8 cellular contexts compared by ENCODE assay signal in genomic region chr3:87792193-87792531, GRCh38. TPM values are rescaled to one million over a fixed set of nuclear protein-coding genes. Genes with fewer than 3 reads are reported as not detected.
A peak's percentile ranks its signal among the peaks of the same experiment; 100 is the strongest.
DNase-seq lines count a peak whose midpoint lies in the region; ATAC-seq and TF ChIP-seq lines count a peak whose summit lies in the region.
"Had no signal": no experiment of that assay in that cellular context is flagged by ENCODE, and none has a peak within 500 bp of the region (broad histone marks: within the 10 kb centered on the region; RNA-seq: fewer than 3 reads in every experiment).

No MANE protein-coding gene starts in this region.

- no peak for TF ChIP-seq POLR2A in lower leg skin (IDR thresholded peaks at IDR 0.05)

- H3K4me3 ChIP-seq in ascending aorta (peak overlapping the region; percentile 45 to 55), lower leg skin (ENCODE audit: low read depth, poor library complexity, severe bottlenecking) (peak overlapping the region; percentile 5)

- intact Hi-C loops in ascending aorta (cut with DNase I), result no loop called here
- intact Hi-C loops in lower leg skin (cut with DNase I; ENCODE audit: low total_unique reads), result no loop called here

- H3K36me3 ChIP-seq in ascending aorta, result no peaks in the 10 kb centered on the region

- WGBS in lower leg skin, 2 donors, result 13 to 16% methylated on average over 10 of the region's 10 CpGs

- no peaks in the 10 kb centered on the region for H3K9me3 Mint-ChIP-seq in stimulated activated effector memory CD8-positive, alpha-beta T cell treated with anti-CD3 and anti-CD28 coated beads, Interleukin-12 subunit alpha, Interleukin-12 subunit beta, amount 100 ng/mL, for 72 hours

- peak overlapping the region; percentile 52 for H3K4me3 Mint-ChIP-seq in stimulated activated effector memory CD8-positive, alpha-beta T cell treated with anti-CD3 and anti-CD28 coated beads, Interleukin-12 subunit alpha, Interleukin-12 subunit beta, amount 100 ng/mL, for 72 hours

- no peaks in the 10 kb centered on the region for H3K9me3 ChIP-seq in ascending aorta

- peaks cover 4% of the 10 kb centered on the region for H3K27me3 ChIP-seq in ascending aorta

- DNase-seq in ascending aorta (ENCODE audit: low spot score in 2 of 2) (no peak), lower leg skin (ENCODE audit: low spot score in 2 of 2) (no peak), SIG-M5 treated with dmso at 0.1 percent for 504 hours (lab: John Stamatoyannopoulos, UW; ENCODE audit: unreplicated experiment) (no peak)
- no peak for DNase-seq in stimulated activated effector memory CD8-positive, alpha-beta T cell treated with anti-CD3 and anti-CD28 coated beads, Interleukin-12 subunit alpha, Interleukin-12 subunit beta, amount 100 ng/mL, for 72 hours (ENCODE audit: low spot score in 2 of 2)
- DNase-seq in stimulated activated naive CD4-positive, alpha-beta T cell treated with Interleukin-2 at 50 U/mL for 16 hours (lab: John Stamatoyannopoulos, UW), result no peak
- DNase-seq: SHP77 had no signal

- H3K27ac ChIP-seq in ascending aorta, result no peak overlapping the region

- H3K4me1 ChIP-seq in ascending aorta, result peaks cover 0 to 4% of the 10 kb centered on the region in 2 donors

- no peak for TF ChIP-seq CTCF in ascending aorta (IDR thresholded peaks at IDR 0.05)
- TF ChIP-seq CTCF in lower leg skin (IDR thresholded peaks at IDR 0.05), result no peak

- H3K36me3 Mint-ChIP-seq in stimulated activated effector memory CD8-positive, alpha-beta T cell treated with anti-CD3 and anti-CD28 coated beads, Interleukin-12 subunit alpha, Interleukin-12 subunit beta, amount 100 ng/mL, for 72 hours, result no peaks in the 10 kb centered on the region

- H3K4me1 Mint-ChIP-seq in stimulated activated effector memory CD8-positive, alpha-beta T cell treated with anti-CD3 and anti-CD28 coated beads, Interleukin-12 subunit alpha, Interleukin-12 subunit beta, amount 100 ng/mL, for 72 hours, result peaks cover 28% of the 10 kb centered on the region

- ATAC-seq in HG03342 (IDR thresholded peaks at IDR 0.05; ENCODE audit: unreplicated experiment) (peak; percentile 8), GM21367 (IDR thresholded peaks at IDR 0.05; ENCODE audit: unreplicated experiment) (no peak)
- ATAC-seq in stimulated activated effector memory CD8-positive, alpha-beta T cell treated with anti-CD3 and anti-CD28 coated beads, Interleukin-12 subunit alpha, Interleukin-12 subunit beta, amount 100 ng/mL, for 72 hours, result no peak

- no peak overlapping the region for H3K27ac Mint-ChIP-seq in stimulated activated effector memory CD8-positive, alpha-beta T cell treated with anti-CD3 and anti-CD28 coated beads, Interleukin-12 subunit alpha, Interleukin-12 subunit beta, amount 100 ng/mL, for 72 hours

RNA-seq across cellular contexts. Expression of gene HTR1F, which starts 0.3 kb away (rescaled TPM):
- total RNA-seq in ascending aorta, result not detected
- total RNA-seq in lower leg skin, result under 1 TPM in 3 of 4 donors, not detected in 1; 0.19 to 0.38 (median 0.27) TPM
